In genomic region chr4:174135530-174135929, GRCh38 we compare ENCODE assay signal across 15 cellular contexts.
A peak's percentile ranks its signal among the peaks of the same experiment; 100 is the strongest.
DNase-seq lines count a peak whose midpoint lies in the region; ATAC-seq, FAIRE-seq and TF ChIP-seq lines count a peak whose summit lies in the region.
"Had no signal": no experiment of that assay in that cellular context is flagged by ENCODE, and none has a peak within 500 bp of the region (broad histone marks: within the 10 kb centered on the region; RNA-seq: fewer than 3 reads in every experiment).

No MANE protein-coding gene starts in this region.

- H3K4me3 ChIP-seq in Caco-2 (ENCODE audit: low read depth, low read length), result no peak overlapping the region
- peak overlapping the region in 2 of 4 experiments; percentile 36 to 70 for H3K4me3 ChIP-seq in fibroblast of lung (replicated peaks in 1 of 4; ENCODE audit: control extremely low read depth in 1 of 4, insufficient read depth in 1 of 4, low read depth in 3 of 4, low read length in 4 of 4)
- peak overlapping the region; percentile 2 to 28 (median 20) for H3K4me3 ChIP-seq in gastrocnemius medialis
- H3K4me3 ChIP-seq: BLaER1 had no signal

- DNase-seq in Caco-2 (no peak), fibroblast of lung (ENCODE audit: low read depth in 2 of 2) (no peak), gastrocnemius medialis (no peak), DMS79 (lab: John Stamatoyannopoulos, UW) (no peak), ureter (ENCODE audit: low spot score) (no peak), GM19239 (ENCODE audit: insufficient read length, low spot score) (no peak)
- DNase-seq: KBM-7; NCI-H2107; stimulated activated CD4-positive, alpha-beta T cell treated with anti-CD3 and anti-CD28 coated beads, Interleukin-2, amount 100 ng/mL, for 48 hours; stimulated activated naive CD4-positive, alpha-beta T cell treated with Interleukin-2 at 50 U/mL for 16 hours had no signal

- H3K9ac ChIP-seq in fibroblast of lung (ENCODE audit: insufficient read depth, low read length), result no peak overlapping the region
- H3K9ac ChIP-seq: BLaER1 had no signal

- POLR2A ChIA-PET in Caco-2 (lab: Charles Lee), result no interaction called here

- H2AFZ ChIP-seq in fibroblast of lung (ENCODE audit: low read length), result peak overlapping the region; percentile 11

- no peaks in the 10 kb centered on the region for H3K36me3 Mint-ChIP-seq in Caco-2 (ENCODE audit: insufficient read depth, unreplicated experiment)

- H3K4me1 ChIP-seq in Caco-2 (no peaks in the 10 kb centered on the region), fibroblast of lung (ENCODE audit: control insufficient read depth, extremely low read depth, insufficient read depth, low read length) (no peaks in the 10 kb centered on the region), gastrocnemius medialis (peaks cover 0 to 6% of the 10 kb centered on the region in 2 donors)
- H3K4me1 ChIP-seq: ascending aorta, BLaER1 had no signal

- H3K4me1 Mint-ChIP-seq in Caco-2 (ENCODE audit: low read depth, unreplicated experiment), result no peaks in the 10 kb centered on the region

- intact Hi-C loops in Caco-2 (cut with micrococcal nuclease; ENCODE audit: unreplicated experiment), result no loop called here
- intact Hi-C loops in gastrocnemius medialis (cut with DNase I; ENCODE audit: low total_unique reads), result no loop called here

- TF ChIP-seq POLR2A in gastrocnemius medialis (IDR thresholded peaks at IDR 0.05), result no peak

- peak overlapping the region; percentile 73 for H3K4me2 ChIP-seq in fibroblast of lung (ENCODE audit: extremely low read depth, insufficient read depth, low read length)
- H3K4me2 ChIP-seq: BLaER1 had no signal

- in situ Hi-C loops in gastrocnemius medialis (cut with MboI; ENCODE audit: low sequenced_read_pairs in 4 of 4), result loop anchor here in 1 of 4 donors (25.0 kb wide), 2 partner anchors 623 to 823 kb away; no protein-coding TSS in a partner anchor

- H3K27ac Mint-ChIP-seq in Caco-2 (ENCODE audit: unreplicated experiment), result no peak overlapping the region

- H3K27ac ChIP-seq in fibroblast of lung (ENCODE audit: insufficient read depth, low read length) (no peak overlapping the region), gastrocnemius medialis (no peak overlapping the region)
- H3K27ac ChIP-seq: ascending aorta, BLaER1 had no signal

- no peaks in the 10 kb centered on the region for H3K9me3 ChIP-seq in Caco-2
- H3K9me3 ChIP-seq in fibroblast of lung (ENCODE audit: control insufficient read depth, insufficient read depth, low read depth, low read length), result no peaks in the 10 kb centered on the region
- H3K9me3 ChIP-seq in gastrocnemius medialis, result no peaks in the 10 kb centered on the region
- H3K9me3 ChIP-seq: ascending aorta, BLaER1 had no signal

- peak overlapping the region; percentile 43 for H3K4me3 Mint-ChIP-seq in Caco-2 (ENCODE audit: unreplicated experiment)

- no TSS peak for BruUV-seq in Caco-2 (replicated peaks; lab: Mats Ljungman, UMichigan)

- H3K9me3 Mint-ChIP-seq in Caco-2 (ENCODE audit: unreplicated experiment), result no peaks in the 10 kb centered on the region

- no peak for FAIRE-seq in GM19239 (lab: Jason Lieb, UNC)
- FAIRE-seq: keratinocyte had no signal

- CTCF ChIA-PET in Caco-2 (lab: Charles Lee), result no interaction called here

- TF ChIP-seq CTCF in Caco-2 (IDR thresholded peaks at IDR 0.05; ENCODE audit: insufficient read depth in 1 of 2, low read depth in 1 of 2, low read length in 1 of 2, severe bottlenecking in 1 of 2, unreplicated experiment in 1 of 2), result no peak
- TF ChIP-seq CTCF in fibroblast of lung (conservative IDR thresholded peaks at IDR 0.05 in 1 of 2, IDR thresholded peaks at IDR 0.05 in 1 of 2; ENCODE audit: low read depth in 1 of 2, low read length in 2 of 2), result no peak
- no peak for TF ChIP-seq CTCF in gastrocnemius medialis (IDR thresholded peaks at IDR 0.05 in 4 of 5, conservative IDR thresholded peaks at IDR 0.05 in 1 of 5)

- H3K79me2 ChIP-seq in fibroblast of lung (ENCODE audit: control insufficient read depth, insufficient read depth, low read length), result no peaks in the 10 kb centered on the region

- H3K36me3 ChIP-seq in Caco-2 (ENCODE audit: control insufficient read depth, insufficient read depth, low read length) (no peaks in the 10 kb centered on the region), fibroblast of lung (ENCODE audit: control insufficient read depth, insufficient read depth, low read length) (no peaks in the 10 kb centered on the region), gastrocnemius medialis (no peaks in the 10 kb centered on the region)
- H3K36me3 ChIP-seq: ascending aorta, BLaER1 had no signal

- ATAC-seq in HG03520 (IDR thresholded peaks at IDR 0.05; ENCODE audit: unreplicated experiment) (peak; percentile 60), gastrocnemius medialis (no peak), HG02571 (IDR thresholded peaks at IDR 0.05; ENCODE audit: unreplicated experiment) (no peak)

- no peaks in the 10 kb centered on the region for H3K27me3 ChIP-seq in Caco-2 (replicated peaks; ENCODE audit: control insufficient read depth, insufficient read depth, low read length)
- H3K27me3 ChIP-seq in fibroblast of lung (ENCODE audit: control insufficient read depth, insufficient read depth, low read length), result no peaks in the 10 kb centered on the region
- H3K27me3 ChIP-seq in gastrocnemius medialis, result no peaks in the 10 kb centered on the region
- H3K27me3 ChIP-seq: ascending aorta, BLaER1 had no signal

- H4K20me1 ChIP-seq in fibroblast of lung (ENCODE audit: control insufficient read depth, extremely low read depth, insufficient read depth, low read length), result no peaks in the 10 kb centered on the region
- H4K20me1 ChIP-seq: BLaER1 had no signal

- H3K27me3 Mint-ChIP-seq in Caco-2 (ENCODE audit: insufficient read depth, unreplicated experiment), result peaks cover 3% of the 10 kb centered on the region
